ENCODE assay signal across 35 cellular contexts in the genomic region with DNA sequence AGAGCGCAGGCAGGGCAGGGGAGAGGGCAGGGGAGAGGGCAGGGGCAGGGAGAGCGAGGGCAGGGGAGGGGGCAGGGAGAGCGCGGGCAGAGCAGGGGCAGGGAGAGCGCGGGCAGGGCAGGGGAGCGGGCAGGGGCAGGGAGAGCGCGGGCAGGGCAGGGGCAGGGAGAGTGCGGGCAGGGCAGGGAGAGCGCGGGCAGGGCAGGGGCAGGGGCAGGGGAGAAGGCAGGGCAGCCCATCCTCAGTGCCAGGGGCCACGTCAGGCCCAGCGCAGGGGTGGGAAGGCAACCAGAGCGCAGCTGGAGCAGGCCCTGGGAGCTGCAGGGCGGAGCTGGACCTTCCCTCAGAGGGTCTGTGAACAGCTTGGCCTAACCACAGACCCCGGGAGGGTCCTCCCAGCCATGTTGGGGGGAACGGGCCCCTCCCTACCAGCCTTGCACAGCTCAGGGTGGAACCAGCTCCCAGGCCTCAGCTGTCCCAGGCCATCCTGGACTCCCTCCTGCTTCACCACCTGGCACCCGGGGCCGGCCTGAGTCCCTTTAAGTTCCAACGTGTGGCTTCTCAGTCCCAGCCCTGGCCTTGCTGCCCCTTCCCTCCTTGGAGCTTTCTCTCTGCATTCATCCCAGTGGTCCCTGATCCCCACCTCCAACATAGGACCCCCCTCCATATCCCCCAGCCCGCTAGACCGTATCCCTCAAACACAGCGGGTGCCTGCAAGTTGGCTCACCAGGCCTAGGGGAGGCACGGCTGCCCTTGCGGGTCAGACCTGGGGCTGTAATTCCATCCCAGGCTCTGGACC. TPM values are rescaled to one million over a fixed set of nuclear protein-coding genes. Genes with fewer than 3 reads are reported as not detected.
DNase-seq lines count a peak whose midpoint lies in the region; ATAC-seq, FAIRE-seq and TF ChIP-seq lines count a peak whose summit lies in the region.
"Had no signal": no experiment of that assay in that cellular context is flagged by ENCODE, and none has a peak within 500 bp of the region (broad histone marks: within the 10 kb centered on the region; RNA-seq: fewer than 3 reads in every experiment).

No MANE protein-coding gene starts in this region.

- H4K20me1 ChIP-seq in BLaER1 treated with 17β-estradiol and CSF1 and Interleukin-3, amounts not matched to agents 10 nM and 100 nM, result peaks cover 0 to 34% (median 14%) of the 10 kb centered on the region in 11 experiments; a peak in 15 of 22 replicates

- peaks cover 61 to 78% (median 73%) of the 10 kb centered on the region in 10 experiments for H3K4me1 ChIP-seq in BLaER1 treated with 17β-estradiol and CSF1 and Interleukin-3, amounts not matched to agents 10 nM and 100 nM
- H3K4me1 ChIP-seq in HEK293 (ENCODE audit: control insufficient read depth, insufficient read depth, low read length), result no peaks in the 10 kb centered on the region

- H3K27me3 Mint-ChIP-seq in nephron progenitor cell (ENCODE audit: low read depth, poor library complexity), result peaks cover 7% of the 10 kb centered on the region

- no peak for TF ChIP-seq CTCF in HEK293 (tag by site-specific recombination; IDR thresholded peaks at IDR 0.05)
- no peak for TF ChIP-seq CTCF in nephron progenitor cell (IDR thresholded peaks at IDR 0.05)
- no peak for TF ChIP-seq CTCF in D721Med (IDR thresholded peaks at IDR 0.05; ENCODE audit: insufficient read depth, missing control alignments)

- no peak for FAIRE-seq in D721Med (lab: Jason Lieb, UNC)

- ATAC-seq in GM19467 (IDR thresholded peaks at IDR 0.05; ENCODE audit: unreplicated experiment) (no peak), left lobe of liver (no peak)
- ATAC-seq: activated naive CD4-positive, alpha-beta T cell treated with anti-CD3 and anti-CD28 coated beads, Interleukin-2, amount 50 U/mL, for 72 hours; left colon; PC-3; right cardiac atrium had no signal

- CTCF ChIA-PET in HEK293 (lab: Yijun Ruan, JAX), result no interaction called here

- peaks cover 24 to 46% (median 40%) of the 10 kb centered on the region in 11 experiments for H3K27me3 ChIP-seq in BLaER1 treated with 17β-estradiol and CSF1 and Interleukin-3, amounts not matched to agents 10 nM and 100 nM
- H3K27me3 ChIP-seq: MG63, upper lobe of left lung had no signal

- H3K4me2 ChIP-seq in BLaER1 treated with 17β-estradiol and CSF1 and Interleukin-3, amounts not matched to agents 10 nM and 100 nM, result peak overlapping the region; percentile 52 to 99 (median 79)

- H3K9me3 ChIP-seq in BLaER1 treated with 17β-estradiol and CSF1 and Interleukin-3, amounts not matched to agents 10 nM and 100 nM (replicated peaks in 1 of 11), result no peaks in the 10 kb centered on the region
- H3K9me3 ChIP-seq in HEK293 (ENCODE audit: control insufficient read depth, insufficient read depth, low read depth, low read length), result no peaks in the 10 kb centered on the region
- H3K9me3 ChIP-seq: MG63, upper lobe of left lung had no signal

- peaks cover 62% of the 10 kb centered on the region for H3K4me1 Mint-ChIP-seq in nephron progenitor cell

- H3K27ac Mint-ChIP-seq in nephron progenitor cell, result peak overlapping the region; percentile 86
- H3K27ac Mint-ChIP-seq: activated naive CD4-positive, alpha-beta T cell treated with anti-CD3 and anti-CD28 coated beads, Interleukin-2, amount 50 U/mL, for 72 hours; activated T-helper 2 cell treated with anti-CD3 and anti-CD28 coated beads, Interferon-gamma antibody, Interleukin-2, Interleukin-4, amounts not matched to agents 10 μg/mL and 5 μg/mL and 100 μg/mL, durations not matched to agents 14 hours and 24 hours and 36 hours; HFFc6; T-helper 2 cell treated with Interferon-gamma antibody and Interleukin-4, amounts not matched to agents 5 μg/mL and 100 μg/mL, for 36 hours had no signal

- H3K9ac ChIP-seq in BLaER1 treated with 17β-estradiol and CSF1 and Interleukin-3, amounts not matched to agents 10 nM and 100 nM, result no peak overlapping the region

- no peak overlapping the region for H3K4me3 Mint-ChIP-seq in nephron progenitor cell
- H3K4me3 Mint-ChIP-seq: HFFc6; T-helper 2 cell treated with Interferon-gamma antibody and Interleukin-4, amounts not matched to agents 5 μg/mL and 100 μg/mL, for 36 hours had no signal

- no peak overlapping the region for H3K4me3 ChIP-seq in BLaER1 treated with 17β-estradiol and CSF1 and Interleukin-3, amounts not matched to agents 10 nM and 100 nM
- no peak overlapping the region for H3K4me3 ChIP-seq in HEK293 (ENCODE audit: low read depth, low read length)
- H3K4me3 ChIP-seq: coronary artery, upper lobe of left lung had no signal

- DNase-seq in cerebellar cortex (ENCODE audit: low spot score) (peak; percentile 74), nephron progenitor cell (peak; percentile 40), NCI-H1417 (lab: John Stamatoyannopoulos, UW) (no peak), D721Med (ENCODE audit: insufficient read length, low spot score) (no peak), left lobe of liver (ENCODE audit: low spot score) (no peak)
- DNase-seq: activated CD4-positive, alpha-beta T cell treated with anti-CD3 and anti-CD28 coated beads for 4 hours; activated T-cell treated with anti-CD3 and anti-CD28 coated beads for 4 hours; amygdala; COR-L47; effector memory CD4-positive, alpha-beta T cell; GDM1; HFFc6; hippocampal formation; KG1; left colon; MG63; NCI-H1105 treated with DMSO at 0.1 percent for 48 hours; NCI-H2029; NCI-H2227 treated with DMSO at 0.1 percent for 48 hours; NCI-H69; PC-3; right cardiac atrium; SHP77 treated with DMSO at 0.1 percent for 48 hours; stimulated activated CD4-positive, alpha-beta T cell treated with anti-CD3 and anti-CD28 coated beads, Interleukin-4, amount 100 ng/mL, for 1 hour; upper lobe of left lung had no signal

- POLR2A ChIA-PET in HEK293 (lab: Yijun Ruan, JAX), result no interaction called here

- H3K9me3 Mint-ChIP-seq in nephron progenitor cell, result no peaks in the 10 kb centered on the region
- H3K9me3 Mint-ChIP-seq: activated naive CD4-positive, alpha-beta T cell treated with anti-CD3 and anti-CD28 coated beads, Interleukin-2, amount 50 U/mL, for 72 hours; activated T-helper 2 cell treated with anti-CD3 and anti-CD28 coated beads, Interferon-gamma antibody, Interleukin-2, Interleukin-4, amounts not matched to agents 10 μg/mL and 5 μg/mL and 100 μg/mL, durations not matched to agents 14 hours and 24 hours and 36 hours; HFFc6; T-helper 2 cell treated with Interferon-gamma antibody and Interleukin-4, amounts not matched to agents 5 μg/mL and 100 μg/mL, for 36 hours had no signal

- no peak overlapping the region for H3K27ac ChIP-seq in BLaER1 treated with 17β-estradiol and CSF1 and Interleukin-3, amounts not matched to agents 10 nM and 100 nM
- no peak overlapping the region for H3K27ac ChIP-seq in HEK293 (ENCODE audit: extremely low read depth, low read depth, low read length)
- H3K27ac ChIP-seq: epithelial cell of prostate had no signal

- no peaks in the 10 kb centered on the region for H3K36me3 Mint-ChIP-seq in nephron progenitor cell (ENCODE audit: low read depth)
- H3K36me3 Mint-ChIP-seq: activated naive CD4-positive, alpha-beta T cell treated with anti-CD3 and anti-CD28 coated beads, Interleukin-2, amount 50 U/mL, for 72 hours had no signal

- H3K36me3 ChIP-seq in BLaER1 treated with 17β-estradiol and CSF1 and Interleukin-3, amounts not matched to agents 10 nM and 100 nM, result no peaks in the 10 kb centered on the region
- H3K36me3 ChIP-seq in HEK293 (ENCODE audit: control insufficient read depth in 2 of 2, insufficient read depth in 1 of 2, low read length in 2 of 2), result no peaks in the 10 kb centered on the region
- H3K36me3 ChIP-seq: MG63, upper lobe of left lung had no signal

TF ChIP-seq in HEK293, 187 proteins besides CTCF, POLR2A, EP300 and RAD21 (continues in another document):
- TF ChIP-seq ZNF558 (tag by site-specific recombination; IDR thresholded peaks at IDR 0.05) (no peak), SP2 (tag by site-specific recombination; IDR thresholded peaks at IDR 0.05) (peak; percentile 17; the same call in 1 of the 2 replicates), GLIS2 (tag by site-specific recombination; IDR thresholded peaks at IDR 0.05) (peak; percentile 21), SETDB1 (IDR thresholded peaks at IDR 0.05; ENCODE audit: insufficient read length, low read length) (no peak), ZNF600 (tag by site-specific recombination; IDR thresholded peaks at IDR 0.05) (peak; percentile 86; the same call in 1 of the 2 replicates), ZBTB10 (tag by site-specific recombination; IDR thresholded peaks at IDR 0.05) (no peak)
- TF ChIP-seq, protein P1, sequence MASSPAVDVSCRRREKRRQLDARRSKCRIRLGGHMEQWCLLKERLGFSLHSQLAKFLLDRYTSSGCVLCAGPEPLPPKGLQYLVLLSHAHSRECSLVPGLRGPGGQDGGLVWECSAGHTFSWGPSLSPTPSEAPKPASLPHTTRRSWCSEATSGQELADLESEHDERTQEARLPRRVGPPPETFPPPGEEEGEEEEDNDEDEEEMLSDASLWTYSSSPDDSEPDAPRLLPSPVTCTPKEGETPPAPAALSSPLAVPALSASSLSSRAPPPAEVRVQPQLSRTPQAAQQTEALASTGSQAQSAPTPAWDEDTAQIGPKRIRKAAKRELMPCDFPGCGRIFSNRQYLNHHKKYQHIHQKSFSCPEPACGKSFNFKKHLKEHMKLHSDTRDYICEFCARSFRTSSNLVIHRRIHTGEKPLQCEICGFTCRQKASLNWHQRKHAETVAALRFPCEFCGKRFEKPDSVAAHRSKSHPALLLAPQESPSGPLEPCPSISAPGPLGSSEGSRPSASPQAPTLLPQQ (tag by site-specific recombination; IDR thresholded peaks at IDR 0.05), result no peak

RNA-seq across cellular contexts. Expression of gene ZBTB46, which starts 5.5 kb away (rescaled TPM):
- 4.7 TPM for total RNA-seq in left lobe of liver

RNA-seq across cellular contexts. Expression of gene ABHD16B, which starts 24.8 kb away (rescaled TPM):
- not detected for total RNA-seq in left lobe of liver
- total RNA-seq: activated naive CD4-positive, alpha-beta T cell treated with anti-CD3 and anti-CD28 coated beads, Interleukin-2, amount 50 U/mL, for 72 hours; activated T-helper 2 cell treated with anti-CD3 and anti-CD28 coated beads, Interferon-gamma antibody, Interleukin-2, Interleukin-4, amounts not matched to agents 10 μg/mL and 5 μg/mL and 100 μg/mL, durations not matched to agents 14 hours and 24 hours and 36 hours; HFFc6; HT1080; left colon; PC-3; posterior vena cava; right cardiac atrium had no signal

RNA-seq across cellular contexts. Expression of gene TPD52L2, which starts 28.5 kb away (rescaled TPM):
- total RNA-seq in left lobe of liver, result 17.3 TPM

RNA-seq across cellular contexts. Expression of gene DNAJC5, which starts 58.4 kb away (rescaled TPM):
- total RNA-seq in left lobe of liver, result 17.8 TPM

Comparison
In these comparisons a context has a peak if more than half of its experiments do, and no peak if none do; other contexts are left out.
1. DNase-seq: peak in cerebellar cortex (single experiment) and nephron progenitor cell (single experiment); none in NCI-H1417 (0 of 3), D721Med (single experiment) and left lobe of liver (single experiment).